Comparison of ENCODE assay signal across 1 cellular context in the genomic region with DNA sequence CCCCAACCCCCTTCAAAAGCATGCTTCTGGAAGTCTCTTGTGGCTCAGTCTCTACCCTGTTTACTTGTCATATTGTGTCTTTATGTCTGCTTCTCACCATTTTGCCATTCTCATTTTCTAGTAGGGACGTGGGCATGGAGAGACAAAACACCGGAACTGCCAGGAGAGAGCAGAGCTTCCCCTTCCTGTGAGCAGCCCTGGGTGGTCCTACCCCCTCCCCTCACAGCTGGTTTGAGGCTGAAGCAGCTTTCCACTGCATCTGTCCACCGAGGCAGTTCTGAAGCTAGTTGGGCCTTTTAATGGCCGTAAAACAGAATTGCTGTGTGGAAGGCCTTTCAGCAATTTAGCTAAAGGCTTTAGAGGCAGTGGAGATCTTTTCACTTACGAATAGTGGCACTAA.
TF ChIP-seq lines count a peak whose summit lies in the region.

No MANE protein-coding gene starts in this region.

TF ChIP-seq in IMR-90, 13 proteins besides CTCF, POLR2A, EP300 and RAD21:
- TF ChIP-seq MAZ (IDR thresholded peaks at IDR 0.05; ENCODE audit: borderline replicate concordance, low read depth, low read length), result no peak
- TF ChIP-seq, protein P1, sequence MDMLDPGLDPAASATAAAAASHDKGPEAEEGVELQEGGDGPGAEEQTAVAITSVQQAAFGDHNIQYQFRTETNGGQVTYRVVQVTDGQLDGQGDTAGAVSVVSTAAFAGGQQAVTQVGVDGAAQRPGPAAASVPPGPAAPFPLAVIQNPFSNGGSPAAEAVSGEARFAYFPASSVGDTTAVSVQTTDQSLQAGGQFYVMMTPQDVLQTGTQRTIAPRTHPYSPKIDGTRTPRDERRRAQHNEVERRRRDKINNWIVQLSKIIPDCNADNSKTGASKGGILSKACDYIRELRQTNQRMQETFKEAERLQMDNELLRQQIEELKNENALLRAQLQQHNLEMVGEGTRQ (IDR thresholded peaks at IDR 0.05; ENCODE audit: low read depth, low read length), result no peak
- TF ChIP-seq BHLHE40 (IDR thresholded peaks at IDR 0.05; ENCODE audit: low read depth, low read length), result no peak
- no peak for TF ChIP-seq CHD1 (IDR thresholded peaks at IDR 0.05; ENCODE audit: low read depth, low read length)
- no peak for TF ChIP-seq RCOR1 (IDR thresholded peaks at IDR 0.05; ENCODE audit: insufficient replicate concordance, low read length)
- TF ChIP-seq NFE2L2 (IDR thresholded peaks at IDR 0.05; ENCODE audit: low read depth, low read length), result no peak
- TF ChIP-seq FOS (IDR thresholded peaks at IDR 0.05; ENCODE audit: low read depth, low read length), result no peak
- TF ChIP-seq, protein P2, sequence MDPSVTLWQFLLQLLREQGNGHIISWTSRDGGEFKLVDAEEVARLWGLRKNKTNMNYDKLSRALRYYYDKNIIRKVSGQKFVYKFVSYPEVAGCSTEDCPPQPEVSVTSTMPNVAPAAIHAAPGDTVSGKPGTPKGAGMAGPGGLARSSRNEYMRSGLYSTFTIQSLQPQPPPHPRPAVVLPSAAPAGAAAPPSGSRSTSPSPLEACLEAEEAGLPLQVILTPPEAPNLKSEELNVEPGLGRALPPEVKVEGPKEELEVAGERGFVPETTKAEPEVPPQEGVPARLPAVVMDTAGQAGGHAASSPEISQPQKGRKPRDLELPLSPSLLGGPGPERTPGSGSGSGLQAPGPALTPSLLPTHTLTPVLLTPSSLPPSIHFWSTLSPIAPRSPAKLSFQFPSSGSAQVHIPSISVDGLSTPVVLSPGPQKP (IDR thresholded peaks at IDR 0.05; ENCODE audit: borderline replicate concordance, low read depth, low read length), result no peak
- no peak for TF ChIP-seq MAFK (IDR thresholded peaks at IDR 0.05; ENCODE audit: low read depth, low read length)
- no peak for TF ChIP-seq SMC3 (IDR thresholded peaks at IDR 0.05; ENCODE audit: low read depth, low read length)
- no peak for TF ChIP-seq MXI1 (IDR thresholded peaks at IDR 0.05; ENCODE audit: borderline replicate concordance, low read depth, low read length)
- no peak for TF ChIP-seq RFX5 (IDR thresholded peaks at IDR 0.05; ENCODE audit: low read depth, low read length)
- TF ChIP-seq CEBPB (IDR thresholded peaks at IDR 0.05; ENCODE audit: low read depth, low read length), result no peak
